In the genomic region with DNA sequence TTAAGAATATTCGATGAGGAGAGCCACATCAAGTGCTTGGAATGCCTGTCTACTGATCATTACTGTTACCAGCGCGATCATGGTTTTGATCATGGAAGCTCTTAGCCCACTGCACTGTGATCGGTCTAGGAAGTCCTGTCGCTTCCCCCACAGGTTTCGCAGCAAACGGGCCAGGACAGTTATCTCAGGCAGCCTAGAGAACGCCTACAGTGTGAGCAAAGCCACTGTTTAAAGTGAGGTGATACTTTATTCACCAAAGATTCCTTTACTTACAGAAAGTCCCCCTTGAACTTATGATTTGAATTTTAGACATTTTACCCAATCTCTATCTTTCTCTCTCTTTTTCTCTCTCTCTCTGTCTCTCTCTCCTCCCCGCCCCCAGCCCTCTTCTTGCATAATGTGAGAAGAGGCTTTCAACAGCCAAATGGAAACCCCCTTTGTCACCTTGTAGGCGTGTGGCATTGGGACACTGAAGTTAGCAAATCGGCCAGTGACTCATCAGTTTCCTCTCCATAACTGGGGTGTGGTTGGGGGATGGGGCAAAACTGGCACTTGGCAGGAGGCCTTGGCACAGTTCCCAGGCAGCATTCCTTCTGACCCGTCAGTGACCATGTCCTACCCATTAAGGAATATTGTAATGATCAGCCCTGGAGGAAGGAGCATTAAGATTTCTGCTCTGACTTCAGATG, we compare ENCODE assay signal across 8 cellular contexts.
A peak's percentile ranks its signal among the peaks of the same experiment; 100 is the strongest.
DNase-seq lines count a peak whose midpoint lies in the region; ATAC-seq and TF ChIP-seq lines count a peak whose summit lies in the region.

No MANE protein-coding gene starts in this region.

- H3K9me3 Mint-ChIP-seq in Calu3 (ENCODE audit: low read depth, unreplicated experiment) (no peaks in the 10 kb centered on the region), progenitor cell of endocrine pancreas (ENCODE audit: low read depth) (no peaks in the 10 kb centered on the region)
- no peaks in the 10 kb centered on the region for H3K9me3 Mint-ChIP-seq in T-helper 2 cell treated with Interferon-gamma antibody and Interleukin-4, amounts not matched to agents 5 μg/mL and 100 μg/mL, for 36 hours

- H3K4me1 Mint-ChIP-seq in Calu3 (ENCODE audit: low read depth, unreplicated experiment) = peaks cover 52% of the 10 kb centered on the region
- peaks cover 47% of the 10 kb centered on the region for H3K4me1 Mint-ChIP-seq in T-helper 2 cell treated with Interferon-gamma antibody and Interleukin-4, amounts not matched to agents 5 μg/mL and 100 μg/mL, for 36 hours (ENCODE audit: low read depth)
- H3K4me1 Mint-ChIP-seq in progenitor cell of endocrine pancreas (ENCODE audit: low read depth) = peaks cover 29% of the 10 kb centered on the region

- H3K36me3 ChIP-seq in iPS-18a (ENCODE audit: control insufficient read depth, low read depth, low read length) = no peaks in the 10 kb centered on the region

- H3K27ac ChIP-seq in iPS-18a (ENCODE audit: low read length) = peak overlapping the region; percentile 40

- TF ChIP-seq CTCF in Calu3 (IDR thresholded peaks at IDR 0.05; ENCODE audit: unreplicated experiment) (no peak), astrocyte of the cerebellum (IDR thresholded peaks at IDR 0.05; ENCODE audit: low read depth, low read length, missing control alignments) (no peak), progenitor cell of endocrine pancreas (IDR thresholded peaks at IDR 0.05; ENCODE audit: unreplicated experiment) (no peak)

- CTCF ChIA-PET in Calu3 (lab: Charles Lee) = interaction anchor here (0.9 to 1.0 kb wide), 1 partner anchor 290 kb away, joined by 3 read pairs; no protein-coding TSS in a partner anchor

- H3K9me3 ChIP-seq in iPS-18a (ENCODE audit: control insufficient read depth, low read depth, low read length) = no peaks in the 10 kb centered on the region

- peaks cover 15% of the 10 kb centered on the region for H3K27me3 Mint-ChIP-seq in Calu3 (ENCODE audit: unreplicated experiment)
- no peaks in the 10 kb centered on the region for H3K27me3 Mint-ChIP-seq in T-helper 2 cell treated with Interferon-gamma antibody and Interleukin-4, amounts not matched to agents 5 μg/mL and 100 μg/mL, for 36 hours (ENCODE audit: low read depth)
- H3K27me3 Mint-ChIP-seq in progenitor cell of endocrine pancreas = peaks cover 3% of the 10 kb centered on the region

- H3K27me3 ChIP-seq in iPS-18a (ENCODE audit: control insufficient read depth, insufficient read depth, low read length) = no peaks in the 10 kb centered on the region

- H3K27ac Mint-ChIP-seq in Calu3 (ENCODE audit: unreplicated experiment) = peak overlapping the region; percentile 90
- H3K27ac Mint-ChIP-seq in T-helper 2 cell treated with Interferon-gamma antibody and Interleukin-4, amounts not matched to agents 5 μg/mL and 100 μg/mL, for 36 hours = peak overlapping the region; percentile 93
- H3K27ac Mint-ChIP-seq in progenitor cell of endocrine pancreas = no peak overlapping the region

- DNase-seq in Calu3 (peak; percentile 99), HS-5 (ENCODE audit: low read depth) (peak; percentile 94), astrocyte of the cerebellum (ENCODE audit: low read depth) (peak; percentile 36), progenitor cell of endocrine pancreas (ENCODE audit: low spot score, unreplicated experiment) (no peak)
- peak; percentile 87 for DNase-seq in T-helper 2 cell treated with Interferon-gamma antibody and Interleukin-4, amounts not matched to agents 5 μg/mL and 100 μg/mL, for 36 hours (ENCODE audit: low spot score)
- peak; percentile 81 to 85 for DNase-seq in stimulated activated CD4-positive, alpha-beta T cell treated with anti-CD3 and anti-CD28 coated beads, Interleukin-15, amount 100 ng/mL, for 48 hours (ENCODE audit: low read depth in 2 of 2)

- ATAC-seq in GM21367 (IDR thresholded peaks at IDR 0.05; ENCODE audit: unreplicated experiment) = peak; percentile 34

- in situ Hi-C loops in astrocyte of the cerebellum (cut with HindIII; ENCODE audit: low sequenced_read_pairs) = no loop called here

- no TSS peak for BruUV-seq in Calu3 (replicated peaks; lab: Mats Ljungman, UMichigan)

- no peak overlapping the region for H3K9ac ChIP-seq in iPS-18a (ENCODE audit: low read length)

- H3K4me3 ChIP-seq in astrocyte of the cerebellum (ENCODE audit: low read depth, low read length) = no peak overlapping the region
- H3K4me3 ChIP-seq in iPS-18a (ENCODE audit: low read length) = no peak overlapping the region

- intact Hi-C loops in Calu3 (cut with micrococcal nuclease; ENCODE audit: unreplicated experiment) = loop anchor here (5.0 to 10.0 kb wide), 3 partner anchors 283 to 431 kb away; partner anchors contain the start of gene SLC41A2

- H3K4me1 ChIP-seq in iPS-18a (ENCODE audit: control insufficient read depth, low read depth, low read length) = peaks cover 11% of the 10 kb centered on the region

- H3K36me3 Mint-ChIP-seq in Calu3 (ENCODE audit: insufficient read depth, unreplicated experiment) (peaks cover 13% of the 10 kb centered on the region), progenitor cell of endocrine pancreas (ENCODE audit: insufficient read depth) (no peaks in the 10 kb centered on the region)
- H3K36me3 Mint-ChIP-seq in T-helper 2 cell treated with Interferon-gamma antibody and Interleukin-4, amounts not matched to agents 5 μg/mL and 100 μg/mL, for 36 hours (ENCODE audit: low read depth) = peaks cover 9% of the 10 kb centered on the region

- peak overlapping the region; percentile 48 for H3K4me3 Mint-ChIP-seq in Calu3 (ENCODE audit: low read depth, unreplicated experiment)
- peak overlapping the region; percentile 76 for H3K4me3 Mint-ChIP-seq in T-helper 2 cell treated with Interferon-gamma antibody and Interleukin-4, amounts not matched to agents 5 μg/mL and 100 μg/mL, for 36 hours
- H3K4me3 Mint-ChIP-seq in progenitor cell of endocrine pancreas (ENCODE audit: low read depth) = no peak overlapping the region
